11 cellular contexts compared by ENCODE assay signal in genomic region chr3:127817331-127817821, GRCh38. TPM values are rescaled to one million over a fixed set of nuclear protein-coding genes. Genes with fewer than 3 reads are reported as not detected.
DNase-seq lines count a peak whose midpoint lies in the region; TF ChIP-seq lines count a peak whose summit lies in the region.
"Had no signal": no experiment of that assay in that cellular context is flagged by ENCODE, and none has a peak within 500 bp of the region (broad histone marks: within the 10 kb centered on the region; RNA-seq: fewer than 3 reads in every experiment).

No MANE protein-coding gene starts in this region.

- no peak overlapping the region for H3K4me3 Mint-ChIP-seq in CD8-positive, alpha-beta memory T cell

- H3K4me1 ChIP-seq in esophagus muscularis mucosa, result peaks cover 70 to 90% (median 81%) of the 10 kb centered on the region in 4 donors
- peaks cover 66% of the 10 kb centered on the region for H3K4me1 ChIP-seq in mucosa of stomach (ENCODE audit: control insufficient read depth, insufficient read depth, low read length)
- no peaks in the 10 kb centered on the region for H3K4me1 ChIP-seq in ovary (ENCODE audit: insufficient read depth)
- no peaks in the 10 kb centered on the region for H3K4me1 ChIP-seq in CD8-positive, alpha-beta memory T cell (ENCODE audit: insufficient read depth, low read length)
- H3K4me1 ChIP-seq: uterus had no signal

- WGBS in esophagus muscularis mucosa, result 53% methylated on average over 5 of the region's 5 CpGs
- 81 to 86% (median 84%) methylated on average over 5 of the region's 5 CpGs for WGBS in ovary, 3 donors

- H3K9ac ChIP-seq in mucosa of stomach (ENCODE audit: low read length), result peak overlapping the region; percentile 26

- H3K4me3 ChIP-seq in esophagus muscularis mucosa, result no peak overlapping the region
- no peak overlapping the region for H3K4me3 ChIP-seq in mucosa of stomach (ENCODE audit: low read length)
- H3K4me3 ChIP-seq in ovary, result no peak overlapping the region
- H3K4me3 ChIP-seq in CD8-positive, alpha-beta memory T cell (ENCODE audit: low read length), result no peak overlapping the region
- H3K4me3 ChIP-seq: skin epidermis, uterus had no signal

- peaks cover 21 to 27% of the 10 kb centered on the region in 2 donors for H3K27me3 Mint-ChIP-seq in CD8-positive, alpha-beta memory T cell

- CTCF ChIA-PET in CD8-positive, alpha-beta memory T cell (lab: Charles Lee), result no interaction called here

- H3K4me1 Mint-ChIP-seq in CD8-positive, alpha-beta memory T cell, result peaks cover 5 to 19% (median 11%) of the 10 kb centered on the region in 3 donors

- H3K27ac Mint-ChIP-seq in CD8-positive, alpha-beta memory T cell, result no peak overlapping the region

- no peaks in the 10 kb centered on the region for H3K36me3 Mint-ChIP-seq in CD8-positive, alpha-beta memory T cell

- TF ChIP-seq EP300 in esophagus muscularis mucosa (IDR thresholded peaks at IDR 0.05), result no peak
- no peak for TF ChIP-seq EP300 in ovary (IDR thresholded peaks at IDR 0.05)

- peak overlapping the region; percentile 12 for H3K27ac ChIP-seq in C4-2B
- H3K27ac ChIP-seq in esophagus muscularis mucosa (replicated peaks in 1 of 4), result peak overlapping the region; percentile 72 to 92 (median 86)
- H3K27ac ChIP-seq in ovary, result no peak overlapping the region
- no peak overlapping the region for H3K27ac ChIP-seq in CD8-positive, alpha-beta memory T cell (ENCODE audit: low read depth, low read length)

- TF ChIP-seq CTCF in C4-2B (conservative IDR thresholded peaks at IDR 0.05), result no peak
- no peak for TF ChIP-seq CTCF in esophagus muscularis mucosa (IDR thresholded peaks at IDR 0.05)
- TF ChIP-seq CTCF in ovary (IDR thresholded peaks at IDR 0.05), result no peak

- no peaks in the 10 kb centered on the region for H3K9me3 Mint-ChIP-seq in CD8-positive, alpha-beta memory T cell

- H3K27me3 ChIP-seq in esophagus muscularis mucosa, result no peaks in the 10 kb centered on the region
- H3K27me3 ChIP-seq in mucosa of stomach (ENCODE audit: control insufficient read depth, insufficient read depth, low read length), result no peaks in the 10 kb centered on the region
- H3K27me3 ChIP-seq in ovary, result no peaks in the 10 kb centered on the region
- peaks cover 9% of the 10 kb centered on the region for H3K27me3 ChIP-seq in CD8-positive, alpha-beta memory T cell (ENCODE audit: insufficient read depth, low read length, poor library complexity, severe bottlenecking)
- H3K27me3 ChIP-seq: uterus had no signal

- peaks cover 0 to 42% (median 28%) of the 10 kb centered on the region in 4 donors for H3K36me3 ChIP-seq in esophagus muscularis mucosa
- no peaks in the 10 kb centered on the region for H3K36me3 ChIP-seq in mucosa of stomach (ENCODE audit: control insufficient read depth, insufficient read depth, low read length)
- no peaks in the 10 kb centered on the region for H3K36me3 ChIP-seq in ovary
- no peaks in the 10 kb centered on the region for H3K36me3 ChIP-seq in CD8-positive, alpha-beta memory T cell (ENCODE audit: insufficient read depth, low read length)
- H3K36me3 ChIP-seq: uterus had no signal

- intact Hi-C loops in esophagus muscularis mucosa (cut with DNase I) (no loop called here), ovary (cut with DNase I) (no loop called here)

- TF ChIP-seq POLR2A in esophagus muscularis mucosa (IDR thresholded peaks at IDR 0.05; ENCODE audit: low read depth), result no peak
- TF ChIP-seq POLR2A in ovary (IDR thresholded peaks at IDR 0.05), result no peak

- DNase-seq in NCI-H146 (lab: John Stamatoyannopoulos, UW) (peak; percentile 68), esophagus muscularis mucosa (ENCODE audit: extremely low spot score) (no peak), ovary (no peak), NCI-H187 (lab: John Stamatoyannopoulos, UW) (no peak)
- DNase-seq in activated effector memory CD4-positive, alpha-beta T cell treated with anti-CD3 and anti-CD28 coated beads, Interleukin-2, amount 50 U/mL, for 16 hours, result no peak
- DNase-seq in CD8-positive, alpha-beta memory T cell, result no peak
- DNase-seq: activated T-cell treated with anti-CD3 and anti-CD28 coated beads, Interleukin-2, amount 50 U/mL, for 1 hour; uterus had no signal

- POLR2A ChIA-PET in CD8-positive, alpha-beta memory T cell (lab: Charles Lee), result no interaction called here

- no peaks in the 10 kb centered on the region for H3K9me3 ChIP-seq in esophagus muscularis mucosa
- H3K9me3 ChIP-seq in mucosa of stomach (ENCODE audit: control insufficient read depth, low read length), result no peaks in the 10 kb centered on the region
- no peaks in the 10 kb centered on the region for H3K9me3 ChIP-seq in ovary
- H3K9me3 ChIP-seq in CD8-positive, alpha-beta memory T cell (ENCODE audit: low read length), result no peaks in the 10 kb centered on the region
- H3K9me3 ChIP-seq: uterus had no signal

RNA-seq across cellular contexts. Expression of gene MGLL, which starts 4.9 kb away (rescaled TPM):
- total RNA-seq in esophagus muscularis mucosa, result 100 to 1,000 TPM in 1 of 4 donors, 10 to 100 TPM in 3; 56.5 to 155 (median 80.7) TPM
- 10 to 100 TPM in 4 of 7 donors, 1 to 10 TPM in 3; 4.5 to 22.4 (median 13.3) TPM for total RNA-seq in ovary
- polyA plus RNA-seq in ovary, result 10 to 100 TPM in 1 of 2 donors, 1 to 10 TPM in 1; 6.7 to 14.0 TPM
- total RNA-seq in CD8-positive, alpha-beta memory T cell, result 1 to 10 TPM; 5.3 to 5.9 TPM
- 3.0 TPM for polyA plus RNA-seq in CD8-positive, alpha-beta memory T cell

Comparison
In these comparisons a context has a peak if more than half of its experiments do, and no peak if none do; other contexts are left out.
1. H3K27ac ChIP-seq: peak in C4-2B (single experiment) and esophagus muscularis mucosa (4 of 4); none in ovary (0 of 2) and CD8-positive, alpha-beta memory T cell (single experiment).